In the genomic region with DNA sequence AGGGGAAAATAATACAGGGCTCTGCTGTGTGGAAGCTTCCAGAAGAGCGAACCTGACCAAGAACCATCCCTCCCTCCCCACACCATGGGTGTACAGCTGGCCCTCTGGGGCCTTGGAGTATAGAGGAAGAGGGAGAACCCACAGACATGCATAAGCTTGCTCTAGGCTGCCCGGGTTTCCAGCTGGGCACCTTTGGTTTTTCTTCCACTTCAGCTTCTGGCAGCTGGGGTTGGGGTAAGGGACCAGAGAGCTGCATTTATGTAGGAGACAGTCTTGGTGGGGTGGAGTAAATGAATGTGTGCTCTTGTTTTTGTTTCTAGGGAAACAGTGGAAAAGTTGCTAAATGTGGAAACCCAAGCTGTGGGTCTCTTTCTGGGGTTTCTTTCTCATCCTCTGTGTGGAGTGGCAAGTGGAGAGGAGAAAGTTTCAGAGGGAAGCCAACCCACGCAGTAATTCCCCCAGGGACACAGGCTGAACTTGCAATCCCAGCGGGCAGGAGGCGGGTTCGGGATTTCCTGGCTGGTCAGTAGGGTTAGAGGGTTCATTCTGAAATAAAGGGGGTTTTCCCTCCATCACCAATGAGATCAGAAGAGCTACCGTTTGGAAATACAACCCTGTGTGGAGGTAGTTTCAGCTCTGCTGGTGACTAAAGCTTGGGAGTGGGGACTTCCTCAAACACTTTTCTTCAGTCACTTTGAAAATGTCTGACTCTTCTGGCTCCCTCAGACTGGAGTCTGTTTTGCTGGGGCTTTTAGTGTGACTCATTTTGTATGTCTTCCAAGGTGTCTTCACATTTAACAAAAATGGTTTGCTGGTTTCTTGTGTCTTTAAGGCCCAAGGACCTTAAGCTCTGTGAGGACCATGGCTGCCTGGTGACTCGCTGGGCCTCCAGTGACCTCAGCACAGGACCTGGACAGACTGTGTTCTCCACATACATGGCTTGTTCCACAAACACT, we compare ENCODE assay signal across 9 cellular contexts. TPM values are rescaled to one million over a fixed set of nuclear protein-coding genes. Genes with fewer than 3 reads are reported as not detected.
A peak's percentile ranks its signal among the peaks of the same experiment; 100 is the strongest.
DNase-seq lines count a peak whose midpoint lies in the region; ATAC-seq and TF ChIP-seq lines count a peak whose summit lies in the region.
"Had no signal": no experiment of that assay in that cellular context is flagged by ENCODE, and none has a peak within 500 bp of the region (broad histone marks: within the 10 kb centered on the region; RNA-seq: fewer than 3 reads in every experiment).

No MANE protein-coding gene starts in this region.

- DNase-seq in CD14-positive monocyte (ENCODE audit: low spot score) (peak; percentile 87), myocyte (ENCODE audit: low read depth) (peak; percentile 54), Caco-2 (no peak), NCI-H128 (lab: John Stamatoyannopoulos, UW; ENCODE audit: unreplicated experiment) (no peak), NCI-H82 (lab: John Stamatoyannopoulos, UW) (no peak)

- WGBS in adipose tissue, 3 donors, result 30 to 71% (median 34%) methylated on average over 8 of the region's 8 CpGs

- H3K27ac Mint-ChIP-seq in CD14-positive monocyte, result peak overlapping the region; percentile 98 to 100 (median 100)
- H3K27ac Mint-ChIP-seq in Caco-2 (ENCODE audit: unreplicated experiment), result no peak overlapping the region

- CTCF ChIA-PET in Caco-2 (lab: Charles Lee), result no interaction called here

- H3K9me3 Mint-ChIP-seq in CD14-positive monocyte (no peaks in the 10 kb centered on the region), Caco-2 (ENCODE audit: unreplicated experiment) (no peaks in the 10 kb centered on the region)

- H3K36me3 Mint-ChIP-seq in CD14-positive monocyte (peaks cover 7 to 8% of the 10 kb centered on the region in 2 donors), Caco-2 (ENCODE audit: insufficient read depth, unreplicated experiment) (no peaks in the 10 kb centered on the region)

- H3K4me1 ChIP-seq in Caco-2, result peaks cover 6% of the 10 kb centered on the region; the same call in 1 of the 2 replicates

- no peaks in the 10 kb centered on the region for H3K9me3 ChIP-seq in Caco-2

- H3K27ac ChIP-seq in adipose tissue (ENCODE audit: low read depth, low read length), result peak overlapping the region; percentile 34
- H3K27ac ChIP-seq: cardiac muscle cell had no signal

- H3K4me1 Mint-ChIP-seq in CD14-positive monocyte (peaks cover 85% of the 10 kb centered on the region), Caco-2 (ENCODE audit: low read depth, unreplicated experiment) (no peaks in the 10 kb centered on the region)

- POLR2A ChIA-PET in Caco-2 (lab: Charles Lee), result no interaction called here

- no TSS peak for BruUV-seq in Caco-2 (replicated peaks; lab: Mats Ljungman, UMichigan)

- intact Hi-C loops in CD14-positive monocyte (cut with micrococcal nuclease) (loop anchor here in 1 of 2 donors (2.0 kb wide), 2 partner anchors 21 kb away; no protein-coding TSS in a partner anchor), Caco-2 (cut with micrococcal nuclease; ENCODE audit: unreplicated experiment) (no loop called here)

- H3K4me3 Mint-ChIP-seq in CD14-positive monocyte (peak overlapping the region; percentile 64 to 72), Caco-2 (ENCODE audit: unreplicated experiment) (no peak overlapping the region)

- H3K4me3 ChIP-seq in Caco-2 (ENCODE audit: low read depth, low read length), result no peak overlapping the region
- H3K4me3 ChIP-seq: cardiac muscle cell had no signal

- TF ChIP-seq CTCF in CD14-positive monocyte (IDR thresholded peaks at IDR 0.05), result no peak
- TF ChIP-seq CTCF in Caco-2 (IDR thresholded peaks at IDR 0.05; ENCODE audit: insufficient read depth in 1 of 2, low read depth in 1 of 2, low read length in 1 of 2, severe bottlenecking in 1 of 2, unreplicated experiment in 1 of 2), result no peak

- no peaks in the 10 kb centered on the region for H3K36me3 ChIP-seq in Caco-2 (ENCODE audit: control insufficient read depth, insufficient read depth, low read length)
- H3K36me3 ChIP-seq: cardiac muscle cell had no signal

- H3K27me3 Mint-ChIP-seq in CD14-positive monocyte (ENCODE audit: low read depth in 3 of 3) (peaks cover 0 to 2% (median 0%) of the 10 kb centered on the region in 3 donors), Caco-2 (ENCODE audit: insufficient read depth, unreplicated experiment) (peaks cover 5% of the 10 kb centered on the region)

- H3K27me3 ChIP-seq in Caco-2 (replicated peaks; ENCODE audit: control insufficient read depth, insufficient read depth, low read length), result no peaks in the 10 kb centered on the region

- ATAC-seq in GM19397 (IDR thresholded peaks at IDR 0.05; ENCODE audit: unreplicated experiment), result peak; percentile 53
- peak; percentile 30 for ATAC-seq in HG03558 (IDR thresholded peaks at IDR 0.05; ENCODE audit: extremely low read depth, unreplicated experiment)

RNA-seq across cellular contexts. Expression of gene SRGN, which starts 22.2 kb away (rescaled TPM):
- 1,000 to 10,000 TPM; 1,724 to 1,859 TPM for polyA plus RNA-seq in CD14-positive monocyte
- polyA plus RNA-seq in adipose tissue, result 100 to 1,000 TPM in 2 of 3 donors, 10 to 100 TPM in 1; 32.0 to 290 (median 181) TPM
- total RNA-seq in myocyte, result 51.7 and 51.8 TPM in 2 replicates
- polyA plus RNA-seq in myocyte (2012), result 81.4 TPM
- not detected in 2 replicates for total RNA-seq in Caco-2 (2022)
- total RNA-seq: cardiac muscle cell had no signal
- polyA plus RNA-seq: cardiac muscle cell had no signal

RNA-seq across cellular contexts. Expression of gene VPS26A, which starts 58.3 kb away (rescaled TPM):
- polyA plus RNA-seq in CD14-positive monocyte, result 10 to 100 TPM; 42.1 to 58.3 TPM
- polyA plus RNA-seq in adipose tissue, result 10 to 100 TPM; 13.1 to 45.2 (median 33.4) TPM
- 28.1 and 32.2 TPM in 2 replicates for total RNA-seq in myocyte
- 25.2 TPM for polyA plus RNA-seq in myocyte (2012)
- 133 and 143 TPM in 2 replicates for total RNA-seq in Caco-2 (2022)

Comparison
In these comparisons a context has a peak if more than half of its experiments do, and no peak if none do; other contexts are left out.
1. DNase-seq: peak in CD14-positive monocyte (single experiment) and myocyte (single experiment); none in Caco-2 (0 of 2), NCI-H128 (single experiment) and NCI-H82 (single experiment).
2. RNA of gene SRGN, which starts 22.2 kb away (total RNA-seq): 51.7 to 51.8 TPM in myocyte; not detected in Caco-2; every median in the first group is over 10 times any median in the second.